Comparison of ENCODE assay signal across 1 cellular context in the genomic region with DNA sequence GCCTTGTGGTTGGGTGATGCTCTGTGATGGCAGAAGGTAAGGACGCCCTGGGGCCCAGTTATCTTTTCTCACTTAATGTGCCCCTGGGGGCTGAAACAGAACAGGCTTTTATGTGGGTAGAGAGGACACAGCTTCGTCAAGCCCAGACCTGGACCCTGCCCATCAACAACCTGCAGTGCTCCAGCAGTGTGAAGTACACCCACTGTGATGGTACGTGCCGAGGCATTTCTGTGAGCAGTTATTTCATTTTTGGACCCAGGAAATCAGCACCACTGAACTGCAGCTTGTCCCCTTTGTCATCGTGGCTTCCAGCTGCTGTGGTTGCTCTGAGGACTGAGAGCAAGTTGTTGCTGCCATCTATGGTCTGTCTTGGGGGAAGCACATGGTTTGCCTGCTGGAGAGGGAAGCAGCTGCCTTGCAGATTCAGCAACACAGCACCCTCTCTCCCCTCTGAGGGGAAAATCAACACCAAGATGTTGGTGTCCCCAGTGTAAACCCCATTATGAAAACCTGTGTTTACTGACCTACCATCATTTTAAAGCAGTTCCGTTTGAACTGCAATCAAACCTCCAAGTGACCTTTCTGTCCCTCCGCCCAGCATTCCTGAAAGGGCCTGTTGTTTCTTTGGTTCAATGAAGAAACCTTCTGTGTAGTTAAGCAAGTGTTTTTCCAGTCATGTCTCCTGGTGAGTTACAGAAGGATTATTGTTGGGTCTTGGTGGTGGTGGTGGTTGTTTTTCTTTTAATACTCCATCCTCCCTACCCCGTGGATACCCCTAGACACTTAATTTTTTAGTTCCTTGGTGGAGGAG.
A peak's percentile ranks its signal among the peaks of the same experiment; 100 is the strongest.
TF ChIP-seq lines count a peak whose summit lies in the region.

No MANE protein-coding gene starts in this region.

TF ChIP-seq in HepG2, 621 proteins besides CTCF, POLR2A, EP300 and RAD21 (continued from another document and continues in another):
- TF ChIP-seq, protein P1, sequence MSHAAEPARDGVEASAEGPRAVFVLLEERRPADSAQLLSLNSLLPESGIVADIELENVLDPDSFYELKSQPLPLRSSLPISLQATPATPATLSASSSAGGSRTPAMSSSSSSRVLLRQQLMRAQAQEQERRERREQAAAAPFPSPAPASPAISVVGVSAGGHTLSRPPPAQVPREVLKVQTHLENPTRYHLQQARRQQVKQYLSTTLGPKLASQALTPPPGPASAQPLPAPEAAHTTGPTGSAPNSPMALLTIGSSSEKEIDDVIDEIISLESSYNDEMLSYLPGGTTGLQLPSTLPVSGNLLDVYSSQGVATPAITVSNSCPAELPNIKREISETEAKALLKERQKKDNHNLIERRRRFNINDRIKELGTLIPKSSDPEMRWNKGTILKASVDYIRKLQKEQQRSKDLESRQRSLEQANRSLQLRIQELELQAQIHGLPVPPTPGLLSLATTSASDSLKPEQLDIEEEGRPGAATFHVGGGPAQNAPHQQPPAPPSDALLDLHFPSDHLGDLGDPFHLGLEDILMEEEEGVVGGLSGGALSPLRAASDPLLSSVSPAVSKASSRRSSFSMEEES (CRISPR knock-in tag; IDR thresholded peaks at IDR 0.05) = peak; percentile 81
- TF ChIP-seq HCFC1 (IDR thresholded peaks at IDR 0.05; ENCODE audit: low read depth, low read length) = no peak
- TF ChIP-seq, protein P2, sequence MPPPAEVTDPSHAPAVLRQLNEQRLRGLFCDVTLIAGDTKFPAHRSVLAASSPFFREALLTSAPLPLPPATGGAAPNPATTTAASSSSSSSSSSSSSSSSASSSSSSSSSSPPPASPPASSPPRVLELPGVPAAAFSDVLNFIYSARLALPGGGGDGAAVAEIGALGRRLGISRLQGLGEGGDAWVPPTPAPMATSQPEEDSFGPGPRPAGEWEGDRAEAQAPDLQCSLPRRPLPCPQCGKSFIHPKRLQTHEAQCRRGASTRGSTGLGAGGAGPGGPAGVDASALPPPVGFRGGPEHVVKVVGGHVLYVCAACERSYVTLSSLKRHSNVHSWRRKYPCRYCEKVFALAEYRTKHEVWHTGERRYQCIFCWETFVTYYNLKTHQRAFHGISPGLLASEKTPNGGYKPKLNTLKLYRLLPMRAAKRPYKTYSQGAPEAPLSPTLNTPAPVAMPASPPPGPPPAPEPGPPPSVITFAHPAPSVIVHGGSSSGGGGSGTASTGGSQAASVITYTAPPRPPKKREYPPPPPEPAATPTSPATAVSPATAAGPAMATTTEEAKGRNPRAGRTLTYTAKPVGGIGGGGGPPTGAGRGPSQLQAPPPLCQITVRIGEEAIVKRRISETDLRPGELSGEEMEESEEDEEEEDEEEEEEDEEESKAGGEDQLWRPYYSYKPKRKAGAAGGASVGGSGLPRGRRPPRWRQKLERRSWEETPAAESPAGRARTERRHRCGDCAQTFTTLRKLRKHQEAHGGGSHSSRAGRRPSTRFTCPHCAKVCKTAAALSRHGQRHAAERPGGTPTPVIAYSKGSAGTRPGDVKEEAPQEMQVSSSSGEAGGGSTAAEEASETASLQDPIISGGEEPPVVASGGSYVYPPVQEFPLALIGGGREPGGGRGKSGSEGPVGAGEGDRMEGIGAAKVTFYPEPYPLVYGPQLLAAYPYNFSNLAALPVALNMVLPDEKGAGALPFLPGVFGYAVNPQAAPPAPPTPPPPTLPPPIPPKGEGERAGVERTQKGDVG (CRISPR knock-in tag; IDR thresholded peaks at IDR 0.05; ENCODE audit: borderline replicate concordance) = peak; percentile 60; the same call in 1 of the 2 replicates
- TF ChIP-seq, protein P3, sequence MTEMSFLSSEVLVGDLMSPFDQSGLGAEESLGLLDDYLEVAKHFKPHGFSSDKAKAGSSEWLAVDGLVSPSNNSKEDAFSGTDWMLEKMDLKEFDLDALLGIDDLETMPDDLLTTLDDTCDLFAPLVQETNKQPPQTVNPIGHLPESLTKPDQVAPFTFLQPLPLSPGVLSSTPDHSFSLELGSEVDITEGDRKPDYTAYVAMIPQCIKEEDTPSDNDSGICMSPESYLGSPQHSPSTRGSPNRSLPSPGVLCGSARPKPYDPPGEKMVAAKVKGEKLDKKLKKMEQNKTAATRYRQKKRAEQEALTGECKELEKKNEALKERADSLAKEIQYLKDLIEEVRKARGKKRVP (CRISPR knock-in tag; IDR thresholded peaks at IDR 0.05) = peak in 1 of 2 experiments; percentile 86; a peak in 2 of 4 replicates
- no peak for TF ChIP-seq ZNF563 (CRISPR knock-in tag; IDR thresholded peaks at IDR 0.05)
- TF ChIP-seq ZNF703 (CRISPR knock-in tag; IDR thresholded peaks at IDR 0.05; ENCODE audit: borderline replicate concordance) = 0 out of 2 replicates have a peak, but pooled peaks have one; percentile 46
- TF ChIP-seq, protein P4, sequence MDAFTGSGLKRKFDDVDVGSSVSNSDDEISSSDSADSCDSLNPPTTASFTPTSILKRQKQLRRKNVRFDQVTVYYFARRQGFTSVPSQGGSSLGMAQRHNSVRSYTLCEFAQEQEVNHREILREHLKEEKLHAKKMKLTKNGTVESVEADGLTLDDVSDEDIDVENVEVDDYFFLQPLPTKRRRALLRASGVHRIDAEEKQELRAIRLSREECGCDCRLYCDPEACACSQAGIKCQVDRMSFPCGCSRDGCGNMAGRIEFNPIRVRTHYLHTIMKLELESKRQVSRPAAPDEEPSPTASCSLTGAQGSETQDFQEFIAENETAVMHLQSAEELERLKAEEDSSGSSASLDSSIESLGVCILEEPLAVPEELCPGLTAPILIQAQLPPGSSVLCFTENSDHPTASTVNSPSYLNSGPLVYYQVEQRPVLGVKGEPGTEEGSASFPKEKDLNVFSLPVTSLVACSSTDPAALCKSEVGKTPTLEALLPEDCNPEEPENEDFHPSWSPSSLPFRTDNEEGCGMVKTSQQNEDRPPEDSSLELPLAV (CRISPR knock-in tag; conservative IDR thresholded peaks at IDR 0.05; ENCODE audit: low read depth) = no peak
- TF ChIP-seq, protein P5, sequence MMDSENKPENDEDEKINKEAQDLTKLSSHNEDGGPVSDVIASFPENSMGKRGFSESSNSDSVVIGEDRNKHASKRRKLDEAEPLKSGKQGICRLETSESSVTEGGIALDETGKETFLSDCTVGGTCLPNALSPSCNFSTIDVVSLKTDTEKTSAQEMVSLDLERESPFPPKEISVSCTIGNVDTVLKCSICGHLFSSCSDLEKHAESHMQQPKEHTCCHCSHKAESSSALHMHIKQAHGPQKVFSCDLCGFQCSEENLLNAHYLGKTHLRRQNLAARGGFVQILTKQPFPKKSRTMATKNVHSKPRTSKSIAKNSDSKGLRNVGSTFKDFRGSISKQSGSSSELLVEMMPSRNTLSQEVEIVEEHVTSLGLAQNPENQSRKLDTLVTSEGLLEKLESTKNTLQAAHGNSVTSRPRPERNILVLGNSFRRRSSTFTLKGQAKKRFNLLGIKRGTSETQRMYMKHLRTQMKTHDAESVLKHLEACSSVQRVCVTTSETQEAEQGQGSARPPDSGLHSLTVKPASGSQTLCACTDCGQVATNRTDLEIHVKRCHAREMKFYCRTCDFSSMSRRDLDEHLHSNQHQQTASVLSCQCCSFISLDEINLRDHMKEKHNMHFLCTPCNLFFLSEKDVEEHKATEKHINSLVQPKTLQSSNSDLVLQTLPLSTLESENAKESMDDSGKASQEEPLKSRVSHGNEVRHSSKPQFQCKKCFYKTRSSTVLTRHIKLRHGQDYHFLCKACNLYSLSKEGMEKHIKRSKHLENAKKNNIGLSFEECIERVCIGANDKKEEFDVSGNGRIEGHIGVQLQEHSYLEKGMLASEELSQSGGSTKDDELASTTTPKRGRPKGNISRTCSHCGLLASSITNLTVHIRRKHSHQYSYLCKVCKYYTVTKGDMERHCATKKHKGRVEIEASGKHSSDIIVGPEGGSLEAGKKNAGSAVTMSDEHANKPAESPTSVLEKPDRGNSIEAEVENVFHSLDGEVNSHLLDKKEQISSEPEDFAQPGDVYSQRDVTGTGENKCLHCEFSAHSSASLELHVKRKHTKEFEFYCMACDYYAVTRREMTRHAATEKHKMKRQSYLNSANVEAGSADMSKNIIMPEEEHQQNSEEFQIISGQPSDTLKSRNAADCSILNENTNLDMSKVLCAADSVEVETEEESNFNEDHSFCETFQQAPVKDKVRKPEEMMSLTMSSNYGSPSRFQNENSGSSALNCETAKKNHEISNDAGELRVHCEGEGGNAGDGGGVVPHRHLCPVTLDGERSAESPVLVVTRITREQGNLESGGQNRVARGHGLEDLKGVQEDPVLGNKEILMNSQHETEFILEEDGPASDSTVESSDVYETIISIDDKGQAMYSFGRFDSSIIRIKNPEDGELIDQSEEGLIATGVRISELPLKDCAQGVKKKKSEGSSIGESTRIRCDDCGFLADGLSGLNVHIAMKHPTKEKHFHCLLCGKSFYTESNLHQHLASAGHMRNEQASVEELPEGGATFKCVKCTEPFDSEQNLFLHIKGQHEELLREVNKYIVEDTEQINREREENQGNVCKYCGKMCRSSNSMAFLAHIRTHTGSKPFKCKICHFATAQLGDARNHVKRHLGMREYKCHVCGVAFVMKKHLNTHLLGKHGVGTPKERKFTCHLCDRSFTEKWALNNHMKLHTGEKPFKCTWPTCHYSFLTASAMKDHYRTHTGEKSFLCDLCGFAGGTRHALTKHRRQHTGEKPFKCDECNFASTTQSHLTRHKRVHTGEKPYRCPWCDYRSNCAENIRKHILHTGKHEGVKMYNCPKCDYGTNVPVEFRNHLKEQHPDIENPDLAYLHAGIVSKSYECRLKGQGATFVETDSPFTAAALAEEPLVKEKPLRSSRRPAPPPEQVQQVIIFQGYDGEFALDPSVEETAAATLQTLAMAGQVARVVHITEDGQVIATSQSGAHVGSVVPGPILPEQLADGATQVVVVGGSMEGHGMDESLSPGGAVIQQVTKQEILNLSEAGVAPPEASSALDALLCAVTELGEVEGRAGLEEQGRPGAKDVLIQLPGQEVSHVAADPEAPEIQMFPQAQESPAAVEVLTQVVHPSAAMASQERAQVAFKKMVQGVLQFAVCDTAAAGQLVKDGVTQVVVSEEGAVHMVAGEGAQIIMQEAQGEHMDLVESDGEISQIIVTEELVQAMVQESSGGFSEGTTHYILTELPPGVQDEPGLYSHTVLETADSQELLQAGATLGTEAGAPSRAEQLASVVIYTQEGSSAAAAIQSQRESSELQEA (CRISPR knock-in tag; IDR thresholded peaks at IDR 0.05; ENCODE audit: not compliant biosample characterization) = peak; percentile 66
- peak; percentile 72; the same call in 1 of the 2 replicates for TF ChIP-seq NRL (CRISPR knock-in tag; IDR thresholded peaks at IDR 0.05; ENCODE audit: borderline replicate concordance)
- TF ChIP-seq ERF (CRISPR knock-in tag; IDR thresholded peaks at IDR 0.05) = peak; percentile 93
- TF ChIP-seq, protein P6, sequence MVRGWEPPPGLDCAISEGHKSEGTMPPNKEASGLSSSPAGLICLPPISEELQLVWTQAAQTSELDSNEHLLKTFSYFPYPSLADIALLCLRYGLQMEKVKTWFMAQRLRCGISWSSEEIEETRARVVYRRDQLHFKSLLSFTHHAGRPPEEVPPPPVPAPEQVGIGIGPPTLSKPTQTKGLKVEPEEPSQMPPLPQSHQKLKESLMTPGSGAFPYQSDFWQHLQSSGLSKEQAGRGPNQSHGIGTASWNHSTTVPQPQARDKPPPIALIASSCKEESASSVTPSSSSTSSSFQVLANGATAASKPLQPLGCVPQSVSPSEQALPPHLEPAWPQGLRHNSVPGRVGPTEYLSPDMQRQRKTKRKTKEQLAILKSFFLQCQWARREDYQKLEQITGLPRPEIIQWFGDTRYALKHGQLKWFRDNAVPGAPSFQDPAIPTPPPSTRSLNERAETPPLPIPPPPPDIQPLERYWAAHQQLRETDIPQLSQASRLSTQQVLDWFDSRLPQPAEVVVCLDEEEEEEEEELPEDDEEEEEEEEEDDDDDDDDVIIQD (CRISPR knock-in tag; IDR thresholded peaks at IDR 0.05; ENCODE audit: low read depth) = peak; percentile 78; the same call in 1 of the 2 replicates
- TF ChIP-seq, protein P7, sequence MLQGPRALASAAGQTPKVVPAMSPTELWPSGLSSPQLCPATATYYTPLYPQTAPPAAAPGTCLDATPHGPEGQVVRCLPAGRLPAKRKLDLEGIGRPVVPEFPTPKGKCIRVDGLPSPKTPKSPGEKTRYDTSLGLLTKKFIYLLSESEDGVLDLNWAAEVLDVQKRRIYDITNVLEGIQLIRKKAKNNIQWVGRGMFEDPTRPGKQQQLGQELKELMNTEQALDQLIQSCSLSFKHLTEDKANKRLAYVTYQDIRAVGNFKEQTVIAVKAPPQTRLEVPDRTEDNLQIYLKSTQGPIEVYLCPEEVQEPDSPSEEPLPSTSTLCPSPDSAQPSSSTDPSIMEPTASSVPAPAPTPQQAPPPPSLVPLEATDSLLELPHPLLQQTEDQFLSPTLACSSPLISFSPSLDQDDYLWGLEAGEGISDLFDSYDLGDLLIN (CRISPR knock-in tag; IDR thresholded peaks at IDR 0.05; ENCODE audit: borderline replicate concordance) = no peak
- TF ChIP-seq KMT2A (CRISPR knock-in tag; IDR thresholded peaks at IDR 0.05) = 0 out of 2 replicates have a peak, but pooled peaks have one; percentile 28
- TF ChIP-seq, protein P8, sequence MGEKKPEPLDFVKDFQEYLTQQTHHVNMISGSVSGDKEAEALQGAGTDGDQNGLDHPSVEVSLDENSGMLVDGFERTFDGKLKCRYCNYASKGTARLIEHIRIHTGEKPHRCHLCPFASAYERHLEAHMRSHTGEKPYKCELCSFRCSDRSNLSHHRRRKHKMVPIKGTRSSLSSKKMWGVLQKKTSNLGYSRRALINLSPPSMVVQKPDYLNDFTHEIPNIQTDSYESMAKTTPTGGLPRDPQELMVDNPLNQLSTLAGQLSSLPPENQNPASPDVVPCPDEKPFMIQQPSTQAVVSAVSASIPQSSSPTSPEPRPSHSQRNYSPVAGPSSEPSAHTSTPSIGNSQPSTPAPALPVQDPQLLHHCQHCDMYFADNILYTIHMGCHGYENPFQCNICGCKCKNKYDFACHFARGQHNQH (CRISPR knock-in tag; IDR thresholded peaks at IDR 0.05) = peak; percentile 95; the same call in 1 of the 2 replicates
- no peak for TF ChIP-seq NCOA5 (CRISPR knock-in tag; IDR thresholded peaks at IDR 0.05)
- TF ChIP-seq, protein P9, sequence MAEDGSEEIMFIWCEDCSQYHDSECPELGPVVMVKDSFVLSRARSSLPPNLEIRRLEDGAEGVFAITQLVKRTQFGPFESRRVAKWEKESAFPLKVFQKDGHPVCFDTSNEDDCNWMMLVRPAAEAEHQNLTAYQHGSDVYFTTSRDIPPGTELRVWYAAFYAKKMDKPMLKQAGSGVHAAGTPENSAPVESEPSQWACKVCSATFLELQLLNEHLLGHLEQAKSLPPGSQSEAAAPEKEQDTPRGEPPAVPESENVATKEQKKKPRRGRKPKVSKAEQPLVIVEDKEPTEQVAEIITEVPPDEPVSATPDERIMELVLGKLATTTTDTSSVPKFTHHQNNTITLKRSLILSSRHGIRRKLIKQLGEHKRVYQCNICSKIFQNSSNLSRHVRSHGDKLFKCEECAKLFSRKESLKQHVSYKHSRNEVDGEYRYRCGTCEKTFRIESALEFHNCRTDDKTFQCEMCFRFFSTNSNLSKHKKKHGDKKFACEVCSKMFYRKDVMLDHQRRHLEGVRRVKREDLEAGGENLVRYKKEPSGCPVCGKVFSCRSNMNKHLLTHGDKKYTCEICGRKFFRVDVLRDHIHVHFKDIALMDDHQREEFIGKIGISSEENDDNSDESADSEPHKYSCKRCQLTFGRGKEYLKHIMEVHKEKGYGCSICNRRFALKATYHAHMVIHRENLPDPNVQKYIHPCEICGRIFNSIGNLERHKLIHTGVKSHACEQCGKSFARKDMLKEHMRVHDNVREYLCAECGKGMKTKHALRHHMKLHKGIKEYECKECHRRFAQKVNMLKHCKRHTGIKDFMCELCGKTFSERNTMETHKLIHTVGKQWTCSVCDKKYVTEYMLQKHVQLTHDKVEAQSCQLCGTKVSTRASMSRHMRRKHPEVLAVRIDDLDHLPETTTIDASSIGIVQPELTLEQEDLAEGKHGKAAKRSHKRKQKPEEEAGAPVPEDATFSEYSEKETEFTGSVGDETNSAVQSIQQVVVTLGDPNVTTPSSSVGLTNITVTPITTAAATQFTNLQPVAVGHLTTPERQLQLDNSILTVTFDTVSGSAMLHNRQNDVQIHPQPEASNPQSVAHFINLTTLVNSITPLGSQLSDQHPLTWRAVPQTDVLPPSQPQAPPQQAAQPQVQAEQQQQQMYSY (CRISPR knock-in tag; IDR thresholded peaks at IDR 0.05) = no peak
